In the genomic region with DNA sequence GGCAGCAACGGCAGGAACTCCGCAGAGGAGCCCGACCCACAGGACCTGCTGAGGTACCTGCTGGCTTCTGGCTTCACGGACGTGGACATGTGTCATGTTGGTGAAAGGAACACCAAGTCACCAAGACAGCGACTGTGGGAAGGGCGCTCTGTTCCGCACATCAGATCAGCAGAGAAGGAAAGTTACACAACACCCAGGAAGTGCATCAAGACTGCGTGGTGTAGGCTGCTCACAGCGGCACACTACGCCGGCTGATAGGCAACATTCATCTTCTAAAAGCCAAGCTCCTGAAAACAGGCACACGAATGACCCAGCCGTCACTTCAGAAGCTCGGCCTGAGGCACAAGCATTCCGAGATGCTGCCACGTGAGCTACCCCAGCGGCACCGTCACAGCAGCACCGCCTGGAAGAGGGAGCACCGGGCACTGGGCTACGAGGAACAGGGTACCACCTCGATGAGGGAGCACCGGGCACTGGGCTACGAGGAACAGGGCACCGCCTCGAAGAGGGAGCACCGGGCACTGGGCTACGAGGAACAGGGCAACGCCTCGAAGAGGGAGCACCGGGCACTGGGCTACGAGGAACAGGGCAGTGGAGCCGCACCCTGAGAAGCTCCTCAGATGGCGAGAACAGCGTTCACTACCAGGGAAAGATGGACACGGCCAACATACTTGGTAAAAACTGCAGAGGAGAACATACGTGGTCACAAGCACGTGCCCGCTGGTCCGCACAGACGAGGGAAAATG, we compare ENCODE assay signal across 16 cellular contexts.
A peak's percentile ranks its signal among the peaks of the same experiment; 100 is the strongest.
DNase-seq lines count a peak whose midpoint lies in the region; ATAC-seq, FAIRE-seq and TF ChIP-seq lines count a peak whose summit lies in the region.
"Had no signal": no experiment of that assay in that cellular context is flagged by ENCODE, and none has a peak within 500 bp of the region (broad histone marks: within the 10 kb centered on the region; RNA-seq: fewer than 3 reads in every experiment).

No MANE protein-coding gene starts in this region.

- CTCF ChIA-PET in Caco-2 (lab: Charles Lee): no interaction called here

- H4K20me1 ChIP-seq in BLaER1: no peaks in the 10 kb centered on the region

- TF ChIP-seq CTCF in Caco-2 (IDR thresholded peaks at IDR 0.05; ENCODE audit: insufficient read depth in 1 of 2, low read depth in 1 of 2, low read length in 1 of 2, severe bottlenecking in 1 of 2, unreplicated experiment in 1 of 2): no peak
- no peak for TF ChIP-seq CTCF in bronchial epithelial cell (IDR thresholded peaks at IDR 0.05; ENCODE audit: insufficient read depth, low read length, severe bottlenecking)

- H3K27me3 Mint-ChIP-seq in Caco-2 (ENCODE audit: insufficient read depth, unreplicated experiment): no peaks in the 10 kb centered on the region
- no peaks in the 10 kb centered on the region for H3K27me3 Mint-ChIP-seq in stimulated activated naive B cell treated with anti-CD40 and anti-IgM and Interleukin-4, amounts not matched to agents 10 μg/mL and 1 μg/mL and 100 μg/mL, for 72 hours
- no peaks in the 10 kb centered on the region for H3K27me3 Mint-ChIP-seq in stimulated activated naive CD8-positive, alpha-beta T cell treated with anti-CD3 and anti-CD28 coated beads, Interleukin-15, amount 100 ng/mL, for 72 hours
- H3K27me3 Mint-ChIP-seq: B cell; CD8-positive, alpha-beta memory T cell had no signal

- no TSS peak for BruUV-seq in Caco-2 (replicated peaks; lab: Mats Ljungman, UMichigan)

- H3K4me2 ChIP-seq in BLaER1: peak overlapping the region; percentile 96

- intact Hi-C loops in Caco-2 (cut with micrococcal nuclease; ENCODE audit: unreplicated experiment): no loop called here

- peak overlapping the region; percentile 76 for H3K27ac ChIP-seq in BLaER1
- H3K27ac ChIP-seq: GM23248 had no signal

- peak overlapping the region; percentile 58; the same call in 1 of the 2 replicates for H3K9ac ChIP-seq in BLaER1
- H3K9ac ChIP-seq: GM23248 had no signal

- H3K4me3 Mint-ChIP-seq in Caco-2 (ENCODE audit: unreplicated experiment): no peak overlapping the region
- H3K4me3 Mint-ChIP-seq in stimulated activated naive B cell treated with anti-CD40 and anti-IgM and Interleukin-4, amounts not matched to agents 10 μg/mL and 1 μg/mL and 100 μg/mL, for 72 hours: no peak overlapping the region
- no peak overlapping the region for H3K4me3 Mint-ChIP-seq in stimulated activated naive CD8-positive, alpha-beta T cell treated with anti-CD3 and anti-CD28 coated beads, Interleukin-15, amount 100 ng/mL, for 72 hours
- H3K4me3 Mint-ChIP-seq: B cell; CD14-positive monocyte; CD8-positive, alpha-beta memory T cell had no signal

- peaks cover 43% of the 10 kb centered on the region for H3K36me3 Mint-ChIP-seq in Caco-2 (ENCODE audit: insufficient read depth, unreplicated experiment)
- H3K36me3 Mint-ChIP-seq in stimulated activated naive B cell treated with anti-CD40 and anti-IgM and Interleukin-4, amounts not matched to agents 10 μg/mL and 1 μg/mL and 100 μg/mL, for 72 hours: peaks cover 58 to 65% of the 10 kb centered on the region in 2 donors

- H3K36me3 ChIP-seq in BLaER1: peaks cover 52% of the 10 kb centered on the region
- peaks cover 4% of the 10 kb centered on the region for H3K36me3 ChIP-seq in Caco-2 (ENCODE audit: control insufficient read depth, insufficient read depth, low read length)
- peaks cover 5% of the 10 kb centered on the region for H3K36me3 ChIP-seq in bronchial epithelial cell (ENCODE audit: control insufficient read depth, insufficient read depth, low read length)

- peaks cover 5% of the 10 kb centered on the region for H3K4me1 Mint-ChIP-seq in Caco-2 (ENCODE audit: low read depth, unreplicated experiment)
- H3K4me1 Mint-ChIP-seq in stimulated activated naive B cell treated with anti-CD40 and anti-IgM and Interleukin-4, amounts not matched to agents 10 μg/mL and 1 μg/mL and 100 μg/mL, for 72 hours: no peaks in the 10 kb centered on the region
- no peaks in the 10 kb centered on the region for H3K4me1 Mint-ChIP-seq in stimulated activated naive CD8-positive, alpha-beta T cell treated with anti-CD3 and anti-CD28 coated beads, Interleukin-15, amount 100 ng/mL, for 72 hours
- H3K4me1 Mint-ChIP-seq: B cell; CD8-positive, alpha-beta memory T cell had no signal

- DNase-seq in Caco-2: no peak
- DNase-seq in bronchial epithelial cell (ENCODE audit: low read depth): no peak
- no peak for DNase-seq in stimulated activated naive B cell treated with anti-CD40 and anti-IgM and Interleukin-4, amounts not matched to agents 10 μg/mL and 1 μg/mL and 100 μg/mL, for 72 hours
- DNase-seq in NCI-H1436 treated with DMSO at 0.1 percent for 48 hours (lab: John Stamatoyannopoulos, UW): no peak
- no peak for DNase-seq in stimulated activated naive CD8-positive, alpha-beta T cell treated with anti-CD3 and anti-CD28 coated beads, Interleukin-15, amount 100 ng/mL, for 72 hours
- DNase-seq: CD8-positive, alpha-beta memory T cell; DMS53; GF-D8; GM23248; H7; IMR-90 had no signal

- H3K9me3 Mint-ChIP-seq in Caco-2 (ENCODE audit: unreplicated experiment): no peaks in the 10 kb centered on the region
- H3K9me3 Mint-ChIP-seq in stimulated activated naive B cell treated with anti-CD40 and anti-IgM and Interleukin-4, amounts not matched to agents 10 μg/mL and 1 μg/mL and 100 μg/mL, for 72 hours: no peaks in the 10 kb centered on the region
- H3K9me3 Mint-ChIP-seq in stimulated activated naive CD8-positive, alpha-beta T cell treated with anti-CD3 and anti-CD28 coated beads, Interleukin-15, amount 100 ng/mL, for 72 hours: no peaks in the 10 kb centered on the region
- H3K9me3 Mint-ChIP-seq: CD14-positive monocyte; CD8-positive, alpha-beta memory T cell had no signal

- H3K27me3 ChIP-seq in BLaER1 (no peaks in the 10 kb centered on the region), Caco-2 (replicated peaks; ENCODE audit: control insufficient read depth, insufficient read depth, low read length) (no peaks in the 10 kb centered on the region), bronchial epithelial cell (ENCODE audit: control insufficient read depth, insufficient read depth, low read length) (no peaks in the 10 kb centered on the region)

- ATAC-seq in stimulated activated naive B cell treated with anti-CD40 and anti-IgM and Interleukin-4, amounts not matched to agents 10 μg/mL and 1 μg/mL and 100 μg/mL, for 72 hours (replicated peaks): no peak
- ATAC-seq in GM21447 (IDR thresholded peaks at IDR 0.05; ENCODE audit: unreplicated experiment): no peak
- no peak for ATAC-seq in stimulated activated naive CD8-positive, alpha-beta T cell treated with anti-CD3 and anti-CD28 coated beads, Interleukin-15, amount 100 ng/mL, for 72 hours

- FAIRE-seq in bronchial epithelial cell (lab: Jason Lieb, UNC): peak; percentile 13
- FAIRE-seq: A204.1 had no signal

- H3K9me3 ChIP-seq in BLaER1: peaks cover 16% of the 10 kb centered on the region
- H3K9me3 ChIP-seq in Caco-2: no peaks in the 10 kb centered on the region

- H3K4me1 ChIP-seq in BLaER1 (peaks cover 100% of the 10 kb centered on the region), Caco-2 (no peaks in the 10 kb centered on the region)

- POLR2A ChIA-PET in Caco-2 (lab: Charles Lee): no interaction called here

- peak overlapping the region; percentile 64 for H3K27ac Mint-ChIP-seq in Caco-2 (ENCODE audit: unreplicated experiment)
- peak overlapping the region; percentile 7 for H3K27ac Mint-ChIP-seq in stimulated activated naive B cell treated with anti-CD40 and anti-IgM and Interleukin-4, amounts not matched to agents 10 μg/mL and 1 μg/mL and 100 μg/mL, for 72 hours
- peak overlapping the region in 1 of 2 donors; percentile 44 for H3K27ac Mint-ChIP-seq in stimulated activated naive CD8-positive, alpha-beta T cell treated with anti-CD3 and anti-CD28 coated beads, Interleukin-15, amount 100 ng/mL, for 72 hours
- H3K27ac Mint-ChIP-seq: B cell; CD8-positive, alpha-beta memory T cell had no signal

- H3K4me3 ChIP-seq in BLaER1 (no peak overlapping the region), Caco-2 (ENCODE audit: low read depth, low read length) (no peak overlapping the region), bronchial epithelial cell (ENCODE audit: low read depth, low read length) (no peak overlapping the region)
- H3K4me3 ChIP-seq: GM23248 had no signal
